ENCODE assay signal across 15 cellular contexts in genomic region chr4:187251896-187252295, GRCh38.
"Had no signal": no experiment of that assay in that cellular context is flagged by ENCODE, and none has a peak within 500 bp of the region (broad histone marks: within the 10 kb centered on the region; RNA-seq: fewer than 3 reads in every experiment).

No MANE protein-coding gene starts in this region.

- H3K9me3 ChIP-seq: neutrophil, stomach had no signal

- ATAC-seq: left colon; naive thymus-derived CD8-positive, alpha-beta T cell; right cardiac atrium had no signal

- H3K4me3 Mint-ChIP-seq: activated naive CD4-positive, alpha-beta T cell treated with anti-CD3 and anti-CD28 coated beads for 36 hours; central memory CD8-positive, alpha-beta T cell; naive thymus-derived CD8-positive, alpha-beta T cell had no signal

- H3K27me3 ChIP-seq: neutrophil, stomach had no signal

- H3K27ac ChIP-seq: neutrophil, stomach, WERI-Rb-1 had no signal

- FAIRE-seq: small intestine had no signal

- H3K4me1 ChIP-seq: stomach had no signal

- H3K4me1 Mint-ChIP-seq: central memory CD8-positive, alpha-beta T cell; naive thymus-derived CD8-positive, alpha-beta T cell had no signal

- H3K27me3 Mint-ChIP-seq: central memory CD8-positive, alpha-beta T cell; naive thymus-derived CD8-positive, alpha-beta T cell had no signal

- DNase-seq: activated CD4-positive, alpha-beta T cell treated with anti-CD3 and anti-CD28 coated beads for 4 hours; activated naive CD4-positive, alpha-beta T cell treated with anti-CD3 and anti-CD28 coated beads for 36 hours; foreskin melanocyte; head of caudate nucleus; left colon; naive thymus-derived CD8-positive, alpha-beta T cell; posterior cingulate gyrus; right cardiac atrium; small intestine; stomach; T-helper 9 cell; WERI-Rb-1 had no signal

- H3K4me3 ChIP-seq: lung, stomach had no signal

- H3K27ac Mint-ChIP-seq: activated naive CD4-positive, alpha-beta T cell treated with anti-CD3 and anti-CD28 coated beads for 36 hours; naive thymus-derived CD8-positive, alpha-beta T cell had no signal

- H3K36me3 ChIP-seq: neutrophil, stomach, WERI-Rb-1 had no signal

- H3K36me3 Mint-ChIP-seq: naive thymus-derived CD8-positive, alpha-beta T cell had no signal
